1 cellular context compared by ENCODE assay signal in the genomic region with DNA sequence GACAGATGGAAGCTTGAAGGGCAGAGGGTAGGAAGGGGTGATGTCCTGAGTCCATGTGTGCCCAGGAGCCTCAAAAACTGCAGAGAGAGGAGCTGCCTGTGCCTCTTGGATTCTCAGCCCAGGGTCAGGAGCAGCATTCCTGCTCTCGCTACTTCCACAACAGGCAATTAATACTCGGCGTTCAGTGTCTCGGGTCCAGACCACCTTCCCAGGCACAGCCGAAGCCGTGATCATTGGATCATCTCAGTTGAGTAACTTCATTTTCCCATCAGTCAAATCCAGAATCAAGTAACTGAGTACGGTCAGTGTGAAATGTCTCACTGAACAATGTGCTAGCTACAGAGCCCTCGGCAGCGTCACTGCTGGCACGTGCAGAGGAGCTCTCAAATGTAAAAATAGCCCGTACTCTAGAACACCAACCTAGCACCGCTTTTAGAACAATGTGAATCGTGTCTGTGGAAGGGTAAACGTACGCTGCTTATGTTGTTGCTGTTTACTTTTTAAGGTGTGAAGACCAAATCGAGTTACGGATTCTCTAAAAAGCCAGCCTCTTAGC.
TF ChIP-seq lines count a peak whose summit lies in the region.

No MANE protein-coding gene starts in this region.

TF ChIP-seq in K562, 482 proteins besides CTCF, POLR2A, EP300 and RAD21 (continued from another document):
- TF ChIP-seq TAF9B (IDR thresholded peaks at IDR 0.05; ENCODE audit: partially characterized antibody) (no peak), MXI1 (IDR thresholded peaks at IDR 0.05; ENCODE audit: low read depth, low read length) (no peak), NFRKB (IDR thresholded peaks at IDR 0.05; ENCODE audit: low read depth) (no peak), OTX1 (CRISPR knock-in tag; IDR thresholded peaks at IDR 0.05) (no peak), ZNF23 (CRISPR knock-in tag; IDR thresholded peaks at IDR 0.05) (no peak), ZKSCAN1 (IDR thresholded peaks at IDR 0.05; ENCODE audit: low read depth, low read length) (no peak), RBM39 (optimal IDR thresholded peaks at IDR 0.05; ENCODE audit: low read depth, low read length) (no peak), ZNF239 (CRISPR knock-in tag; IDR thresholded peaks at IDR 0.05) (no peak), ZNF134 (CRISPR knock-in tag; conservative IDR thresholded peaks at IDR 0.05) (no peak)
- TF ChIP-seq, protein P1, sequence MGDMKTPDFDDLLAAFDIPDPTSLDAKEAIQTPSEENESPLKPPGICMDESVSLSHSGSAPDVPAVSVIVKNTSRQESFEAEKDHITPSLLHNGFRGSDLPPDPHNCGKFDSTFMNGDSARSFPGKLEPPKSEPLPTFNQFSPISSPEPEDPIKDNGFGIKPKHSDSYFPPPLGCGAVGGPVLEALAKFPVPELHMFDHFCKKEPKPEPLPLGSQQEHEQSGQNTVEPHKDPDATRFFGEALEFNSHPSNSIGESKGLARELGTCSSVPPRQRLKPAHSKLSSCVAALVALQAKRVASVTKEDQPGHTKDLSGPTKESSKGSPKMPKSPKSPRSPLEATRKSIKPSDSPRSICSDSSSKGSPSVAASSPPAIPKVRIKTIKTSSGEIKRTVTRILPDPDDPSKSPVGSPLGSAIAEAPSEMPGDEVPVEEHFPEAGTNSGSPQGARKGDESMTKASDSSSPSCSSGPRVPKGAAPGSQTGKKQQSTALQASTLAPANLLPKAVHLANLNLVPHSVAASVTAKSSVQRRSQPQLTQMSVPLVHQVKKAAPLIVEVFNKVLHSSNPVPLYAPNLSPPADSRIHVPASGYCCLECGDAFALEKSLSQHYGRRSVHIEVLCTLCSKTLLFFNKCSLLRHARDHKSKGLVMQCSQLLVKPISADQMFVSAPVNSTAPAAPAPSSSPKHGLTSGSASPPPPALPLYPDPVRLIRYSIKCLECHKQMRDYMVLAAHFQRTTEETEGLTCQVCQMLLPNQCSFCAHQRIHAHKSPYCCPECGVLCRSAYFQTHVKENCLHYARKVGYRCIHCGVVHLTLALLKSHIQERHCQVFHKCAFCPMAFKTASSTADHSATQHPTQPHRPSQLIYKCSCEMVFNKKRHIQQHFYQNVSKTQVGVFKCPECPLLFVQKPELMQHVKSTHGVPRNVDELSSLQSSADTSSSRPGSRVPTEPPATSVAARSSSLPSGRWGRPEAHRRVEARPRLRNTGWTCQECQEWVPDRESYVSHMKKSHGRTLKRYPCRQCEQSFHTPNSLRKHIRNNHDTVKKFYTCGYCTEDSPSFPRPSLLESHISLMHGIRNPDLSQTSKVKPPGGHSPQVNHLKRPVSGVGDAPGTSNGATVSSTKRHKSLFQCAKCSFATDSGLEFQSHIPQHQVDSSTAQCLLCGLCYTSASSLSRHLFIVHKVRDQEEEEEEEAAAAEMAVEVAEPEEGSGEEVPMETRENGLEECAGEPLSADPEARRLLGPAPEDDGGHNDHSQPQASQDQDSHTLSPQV (IDR thresholded peaks at IDR 0.05), result no peak
- TF ChIP-seq, protein P2, sequence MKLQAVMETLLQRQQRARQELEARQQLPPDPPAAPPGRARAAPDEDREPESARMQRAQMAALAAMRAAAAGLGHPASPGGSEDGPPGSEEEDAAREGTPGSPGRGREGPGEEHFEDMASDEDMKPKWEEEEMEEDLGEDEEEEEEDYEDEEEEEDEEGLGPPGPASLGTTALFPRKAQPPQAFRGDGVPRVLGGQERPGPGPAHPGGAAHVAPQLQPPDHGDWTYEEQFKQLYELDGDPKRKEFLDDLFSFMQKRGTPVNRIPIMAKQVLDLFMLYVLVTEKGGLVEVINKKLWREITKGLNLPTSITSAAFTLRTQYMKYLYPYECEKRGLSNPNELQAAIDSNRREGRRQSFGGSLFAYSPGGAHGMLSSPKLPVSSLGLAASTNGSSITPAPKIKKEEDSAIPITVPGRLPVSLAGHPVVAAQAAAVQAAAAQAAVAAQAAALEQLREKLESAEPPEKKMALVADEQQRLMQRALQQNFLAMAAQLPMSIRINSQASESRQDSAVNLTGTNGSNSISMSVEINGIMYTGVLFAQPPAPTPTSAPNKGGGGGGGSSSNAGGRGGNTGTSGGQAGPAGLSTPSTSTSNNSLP (IDR thresholded peaks at IDR 0.05; ENCODE audit: borderline replicate concordance, low read depth, low read length), result no peak
